Comparison of ENCODE assay signal across 19 cellular contexts in the genomic region with DNA sequence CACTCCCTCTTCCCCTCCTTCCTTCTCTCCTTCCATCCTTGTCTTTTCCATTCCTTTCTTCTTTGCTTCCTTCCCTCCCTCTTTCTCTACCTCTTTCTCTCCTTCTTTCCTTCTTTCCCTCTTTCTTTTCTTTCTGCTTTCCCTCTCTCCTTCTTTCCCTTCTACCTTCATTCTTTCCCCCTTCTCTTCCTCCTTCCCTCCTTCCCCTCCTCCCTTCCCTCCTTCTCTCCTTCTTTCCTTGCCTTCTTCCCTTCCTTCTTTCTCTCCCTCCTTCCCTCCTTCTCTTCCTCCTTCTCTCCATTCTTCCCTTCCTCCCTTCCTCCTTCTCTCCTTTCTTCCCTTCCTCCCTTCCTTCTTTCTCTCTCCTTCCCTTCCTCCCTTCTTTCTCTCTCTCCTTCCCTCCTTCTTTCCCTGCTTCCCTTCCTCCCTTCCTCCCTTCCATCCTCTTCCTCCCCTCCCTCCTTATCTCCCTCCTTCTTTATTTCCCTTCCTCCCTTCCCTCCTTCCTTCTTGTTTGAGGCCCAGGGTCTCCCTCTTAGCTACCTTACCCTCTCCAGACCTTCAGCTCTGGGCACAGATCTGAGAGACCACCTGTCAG.
DNase-seq lines count a peak whose midpoint lies in the region; ATAC-seq, FAIRE-seq and TF ChIP-seq lines count a peak whose summit lies in the region.
"Had no signal": no experiment of that assay in that cellular context is flagged by ENCODE, and none has a peak within 500 bp of the region (broad histone marks: within the 10 kb centered on the region; RNA-seq: fewer than 3 reads in every experiment).

No MANE protein-coding gene starts in this region.

- H3K23ac ChIP-seq in H9 (ENCODE audit: insufficient read length, low read depth, low read length) = no peak overlapping the region
- H3K23ac ChIP-seq in H1 (ENCODE audit: insufficient read length) = no peak overlapping the region
- no peak overlapping the region for H3K23ac ChIP-seq in neuronal stem cell (ENCODE audit: low read depth, low read length, poor library complexity)

- H3K27ac Mint-ChIP-seq in H9 = no peak overlapping the region
- H3K27ac Mint-ChIP-seq: CD4-positive, alpha-beta T cell had no signal

- H2AK5ac ChIP-seq in H9 (ENCODE audit: insufficient read length, low read length) (no peak overlapping the region), H1 (ENCODE audit: low read depth, low read length) (peak overlapping the region; percentile 83), neuronal stem cell (ENCODE audit: low read depth, low read length) (no peak overlapping the region)

- no peak overlapping the region for H2BK20ac ChIP-seq in H9 (ENCODE audit: low read depth, low read length, poor library complexity, severe bottlenecking)
- H2BK20ac ChIP-seq in H1 (ENCODE audit: low read length) = no peak overlapping the region

- DNase-seq in H9 (no peak), PC-3 (no peak), H1 (ENCODE audit: low read depth in 1 of 2, low spot score in 2 of 2) (no peak), neuronal stem cell (ENCODE audit: low spot score) (no peak), SIG-M5 (lab: John Stamatoyannopoulos, UW) (no peak), right cardiac atrium (no peak)
- no peak for DNase-seq in activated naive CD4-positive, alpha-beta T cell treated with anti-CD3 and anti-CD28 coated beads, Interleukin-2, amount 50 U/mL, for 16 hours
- DNase-seq: ACHN; AML-193; CD4-positive, alpha-beta T cell; GOT3 had no signal

- intact Hi-C loops in PC-3 (cut with micrococcal nuclease) (no loop called here), right cardiac atrium (cut with DNase I) (no loop called here)

- H3K4me1 Mint-ChIP-seq in H9 = peaks cover 7 to 25% of the 10 kb centered on the region in 2 experiments

- no peaks in the 10 kb centered on the region for H3K36me3 Mint-ChIP-seq in H9 (ENCODE audit: insufficient read depth in 1 of 3, low read depth in 3 of 3)

- H3K9me2 ChIP-seq in PC-3 (replicated peaks; ENCODE audit: low read length) = no peaks in the 10 kb centered on the region

- no peaks in the 10 kb centered on the region for H3K9me3 Mint-ChIP-seq in H9
- H3K9me3 Mint-ChIP-seq: CD4-positive, alpha-beta T cell had no signal

- peak overlapping the region; percentile 27 for H3K18ac ChIP-seq in H9 (ENCODE audit: insufficient read length, low read depth, low read length)
- H3K18ac ChIP-seq in H1 (ENCODE audit: extremely low read depth, low read length) = no peak overlapping the region
- H3K18ac ChIP-seq in neuronal stem cell (ENCODE audit: low read length) = no peak overlapping the region

- H3K36me3 ChIP-seq in PC-3 (ENCODE audit: low read depth, low read length) (no peaks in the 10 kb centered on the region), H1 (ENCODE audit: control insufficient read depth in 2 of 4, insufficient read depth in 4 of 4, low read length in 3 of 4) (no peaks in the 10 kb centered on the region), neuronal stem cell (replicated peaks in 1 of 2; ENCODE audit: control insufficient read depth in 2 of 2, insufficient read depth in 2 of 2, low read length in 2 of 2) (no peaks in the 10 kb centered on the region)
- H3K36me3 ChIP-seq: HAP-1 had no signal

- H4K91ac ChIP-seq in H9 (ENCODE audit: insufficient read length, low read depth, low read length) (no peak overlapping the region), H1 (replicated peaks; ENCODE audit: insufficient read length, low read length) (peak overlapping the region; percentile 75), neuronal stem cell (ENCODE audit: low read depth, low read length, poor library complexity) (no peak overlapping the region)

- ATAC-seq in PC-3 = no peak
- no peak for ATAC-seq in right cardiac atrium

- H3K27ac ChIP-seq in H9 (ENCODE audit: insufficient read length, low read depth, low read length) (no peak overlapping the region), PC-3 (ENCODE audit: low read length) (no peak overlapping the region), H1 (ENCODE audit: low read depth, low read length) (no peak overlapping the region), neuronal stem cell (replicated peaks; ENCODE audit: low read length) (no peak overlapping the region), right cardiac atrium (ENCODE audit: low read length) (no peak overlapping the region)
- H3K27ac ChIP-seq: C4-2B, KMS-11 had no signal

- H4K8ac ChIP-seq in H9 (replicated peaks; ENCODE audit: insufficient read length, low read depth, low read length) (no peak overlapping the region), H1 (ENCODE audit: extremely low read depth, insufficient read depth, low read length) (no peak overlapping the region), neuronal stem cell (ENCODE audit: low read depth, low read length) (no peak overlapping the region)

- no peak overlapping the region for H2AFZ ChIP-seq in H9 (ENCODE audit: low read length)
- no peak overlapping the region for H2AFZ ChIP-seq in PC-3 (ENCODE audit: low read length)
- H2AFZ ChIP-seq in H1 (ENCODE audit: low read length) = no peak overlapping the region
- H2AFZ ChIP-seq in neuronal stem cell (ENCODE audit: low read length) = no peak overlapping the region

- TF ChIP-seq EP300 in H1 (IDR thresholded peaks at IDR 0.05; ENCODE audit: borderline replicate concordance in 1 of 2, low read depth in 2 of 2, low read length in 2 of 2) = no peak

- H3K9ac ChIP-seq in H9 (ENCODE audit: extremely low read depth, insufficient read length, low read length) (no peak overlapping the region), PC-3 (ENCODE audit: low read length) (no peak overlapping the region), H1 (replicated peaks in 1 of 4; ENCODE audit: extremely low read depth in 1 of 4, low read depth in 3 of 4, low read length in 3 of 4) (no peak overlapping the region; a peak in 1 of 7 replicates), neuronal stem cell (ENCODE audit: low read depth, low read length, poor library complexity) (no peak overlapping the region)
- H3K9ac ChIP-seq: KMS-11 had no signal

- H3K4me2 ChIP-seq in H9 (ENCODE audit: insufficient read depth, insufficient read length, low read length) = no peak overlapping the region
- H3K4me2 ChIP-seq in PC-3 (ENCODE audit: low read length) = peak overlapping the region; percentile 76
- H3K4me2 ChIP-seq in H1 (ENCODE audit: insufficient read depth in 1 of 2, low read depth in 2 of 2, low read length in 2 of 2) = 0 out of 4 replicates have a peak overlapping the region, but pooled peaks of 1 of the 2 experiments have one; percentile 7
- no peak overlapping the region for H3K4me2 ChIP-seq in neuronal stem cell (ENCODE audit: insufficient read depth, low read length, poor library complexity, severe bottlenecking)
- H3K4me2 ChIP-seq: KMS-11 had no signal

- H3K4ac ChIP-seq in H9 (ENCODE audit: low read depth, low read length) (no peak overlapping the region), H1 (replicated peaks; ENCODE audit: insufficient read length, low read depth, low read length) (no peak overlapping the region), neuronal stem cell (ENCODE audit: low read length) (no peak overlapping the region)

- no peak overlapping the region for H3T11ph ChIP-seq in H9 (ENCODE audit: low read length)

- H2BK5ac ChIP-seq in H9 (ENCODE audit: insufficient read length, low read length) (no peak overlapping the region), H1 (ENCODE audit: low read depth, low read length) (peak overlapping the region; percentile 15; the same call in 1 of the 2 replicates), neuronal stem cell (ENCODE audit: low read length) (no peak overlapping the region)

- no peak overlapping the region for H4K5ac ChIP-seq in H9 (ENCODE audit: insufficient read length, low read depth, low read length)
- no peak overlapping the region for H4K5ac ChIP-seq in H1 (ENCODE audit: insufficient read length, low read depth, low read length)

- no peaks in the 10 kb centered on the region; the same call in 1 of the 2 replicates for H3K4me1 ChIP-seq in H9 (ENCODE audit: insufficient read depth, low read length)
- H3K4me1 ChIP-seq in PC-3 (ENCODE audit: insufficient read depth, low read length) = peaks cover 42% of the 10 kb centered on the region
- peaks cover 3 to 11% (median 6%) of the 10 kb centered on the region in 4 experiments for H3K4me1 ChIP-seq in H1 (replicated peaks in 1 of 4; ENCODE audit: control insufficient read depth in 3 of 4, insufficient read depth in 4 of 4, low read length in 3 of 4)
- peaks cover 0 to 6% of the 10 kb centered on the region in 2 donors for H3K4me1 ChIP-seq in neuronal stem cell (ENCODE audit: control insufficient read depth in 2 of 2, insufficient read depth in 1 of 2, low read depth in 1 of 2, low read length in 2 of 2)
- H3K4me1 ChIP-seq in right cardiac atrium (ENCODE audit: control insufficient read depth, insufficient read depth, low read length) = no peaks in the 10 kb centered on the region
- H3K4me1 ChIP-seq: HAP-1 had no signal

- H3K79me2 ChIP-seq in H9 (ENCODE audit: insufficient read depth, low read length) (no peaks in the 10 kb centered on the region), PC-3 (ENCODE audit: low read length) (no peaks in the 10 kb centered on the region), H1 (ENCODE audit: control insufficient read depth in 1 of 2, insufficient read depth in 2 of 2, low read length in 2 of 2) (no peaks in the 10 kb centered on the region)

- TF ChIP-seq RAD21 in H1 (IDR thresholded peaks at IDR 0.05 in 1 of 2, conservative IDR thresholded peaks at IDR 0.05 in 1 of 2; ENCODE audit: low read depth in 2 of 2, low read length in 2 of 2) = no peak

- CTCF ChIA-PET in PC-3 (lab: Charles Lee) = no interaction called here
- CTCF ChIA-PET in H1 (lab: Charles Lee; ENCODE audit: partially characterized antibody) = interaction anchor here (0.7 to 3.8 kb wide), 18 partner anchors 8 to 280 kb away, joined by 3 to 21 read pairs (median 4); no protein-coding TSS in a partner anchor

- TF ChIP-seq POLR2A in H1 (IDR thresholded peaks at IDR 0.05; ENCODE audit: control extremely low read depth in 1 of 2, low read depth in 2 of 2, low read length in 2 of 2) = no peak

- H2BK120ac ChIP-seq in H9 (ENCODE audit: low read depth, low read length, poor library complexity, severe bottlenecking) = no peak overlapping the region
- H2BK120ac ChIP-seq in H1 (replicated peaks; ENCODE audit: low read depth, low read length) = no peak overlapping the region
- no peak overlapping the region for H2BK120ac ChIP-seq in neuronal stem cell (ENCODE audit: low read depth, low read length)

- FAIRE-seq in H1 (lab: Jason Lieb, UNC) = no peak
- FAIRE-seq: A204.1, D721Med, GM12892, GM18507 had no signal

- TF ChIP-seq CTCF in H9 (conservative IDR thresholded peaks at IDR 0.05) (no peak), PC-3 (conservative IDR thresholded peaks at IDR 0.05; ENCODE audit: low read depth, low read length) (no peak), H1 (IDR thresholded peaks at IDR 0.05; ENCODE audit: control extremely low read depth in 1 of 3, insufficient read depth in 1 of 3, low read depth in 1 of 3, low read length in 3 of 3) (no peak)

- H2BK15ac ChIP-seq in H9 (ENCODE audit: low read depth, low read length) (no peak overlapping the region), H1 (ENCODE audit: low read length) (peak overlapping the region; percentile 20; the same call in 1 of the 2 replicates), neuronal stem cell (ENCODE audit: low read length) (no peak overlapping the region)

- BruUV-seq in PC-3 (replicated peaks; lab: Mats Ljungman, UMichigan) = no TSS peak

- peak overlapping the region; percentile 24; the same call in 1 of the 2 replicates for H3K4me3 ChIP-seq in PC-3 (ENCODE audit: low read length)
- H3K4me3 ChIP-seq in H1 (ENCODE audit: extremely low read depth in 1 of 4, insufficient read depth in 2 of 4, low read depth in 3 of 4, low read length in 4 of 4) = no peak overlapping the region
- no peak overlapping the region for H3K4me3 ChIP-seq in neuronal stem cell (ENCODE audit: low read length in 2 of 2)
- no peak overlapping the region for H3K4me3 ChIP-seq in right cardiac atrium (ENCODE audit: low read length)
- H3K4me3 ChIP-seq: HAP-1 had no signal

- H2BK12ac ChIP-seq in H9 (ENCODE audit: insufficient read length, low read depth, low read length) (peak overlapping the region; percentile 58), H1 (ENCODE audit: low read depth, low read length) (peak overlapping the region; percentile 45; the same call in 1 of the 2 replicates), neuronal stem cell (ENCODE audit: low read length) (peak overlapping the region; percentile 73)

- no peak overlapping the region; the same call in 1 of the 2 replicates for H3K14ac ChIP-seq in H9 (ENCODE audit: insufficient read depth, low read length)
- no peak overlapping the region for H3K14ac ChIP-seq in H1 (ENCODE audit: insufficient read length)
- H3K14ac ChIP-seq in neuronal stem cell (ENCODE audit: low read length) = no peak overlapping the region

- H3F3A ChIP-seq in PC-3 (ENCODE audit: low read length, unreplicated experiment) = no peaks in the 10 kb centered on the region

- H4K20me1 ChIP-seq in H9 (ENCODE audit: control insufficient read depth, insufficient read depth, insufficient read length) = no peaks in the 10 kb centered on the region
- H4K20me1 ChIP-seq in PC-3 (ENCODE audit: low read length) = no peaks in the 10 kb centered on the region
- H4K20me1 ChIP-seq in H1 (replicated peaks in 1 of 2; ENCODE audit: control insufficient read depth in 1 of 2, insufficient read depth in 2 of 2, low read length in 2 of 2) = no peaks in the 10 kb centered on the region

- no peak overlapping the region for H3K4me3 Mint-ChIP-seq in H9
- H3K4me3 Mint-ChIP-seq: CD4-positive, alpha-beta T cell had no signal

- no peaks in the 10 kb centered on the region for H3K23me2 ChIP-seq in H9 (ENCODE audit: insufficient read length, low read depth, low read length, poor library complexity, severe bottlenecking)
- H3K23me2 ChIP-seq in H1 (ENCODE audit: low read depth, low read length) = no peaks in the 10 kb centered on the region; the same call in 1 of the 2 replicates

- H3K27me3 Mint-ChIP-seq in H9 (ENCODE audit: low read depth) = peaks cover 10% of the 10 kb centered on the region
- H3K27me3 Mint-ChIP-seq: CD4-positive, alpha-beta T cell had no signal

- no peaks in the 10 kb centered on the region for H3K27me3 ChIP-seq in H9 (ENCODE audit: insufficient read depth, low read length)
- H3K27me3 ChIP-seq in PC-3 (ENCODE audit: low read length) = no peaks in the 10 kb centered on the region
- H3K27me3 ChIP-seq in H1 (replicated peaks in 1 of 4; ENCODE audit: control insufficient read depth in 3 of 4, extremely low read depth in 1 of 4, insufficient read depth in 3 of 4, low read length in 3 of 4) = no peaks in the 10 kb centered on the region; a peak in 1 of 7 replicates
- H3K27me3 ChIP-seq in neuronal stem cell (ENCODE audit: control insufficient read depth in 3 of 3, insufficient read depth in 3 of 3, low read depth in 1 of 3, low read length in 3 of 3) = peaks cover 0 to 20% (median 0%) of the 10 kb centered on the region in 3 experiments
- no peaks in the 10 kb centered on the region for H3K27me3 ChIP-seq in right cardiac atrium (ENCODE audit: control insufficient read depth, insufficient read depth)

- POLR2A ChIA-PET in PC-3 (lab: Charles Lee; ENCODE audit: unreplicated experiment) = no interaction called here
- POLR2A ChIA-PET in H1 (lab: Charles Lee; ENCODE audit: partially characterized antibody) = interaction anchor here (0.5 to 1.6 kb wide), 4 partner anchors 8 to 191 kb away, joined by 3 to 7 read pairs (median 4); no protein-coding TSS in a partner anchor

- H3K56ac ChIP-seq in H9 (ENCODE audit: insufficient read length, low read depth, low read length) = no peak overlapping the region
- H3K56ac ChIP-seq in H1 (replicated peaks; ENCODE audit: insufficient read length, low read depth, low read length) = no peak overlapping the region

- H3K79me1 ChIP-seq in H9 (ENCODE audit: insufficient read depth, low read depth, low read length, poor library complexity, severe bottlenecking) = no peaks in the 10 kb centered on the region
- H3K79me1 ChIP-seq in H1 (ENCODE audit: low read depth, low read length) = no peaks in the 10 kb centered on the region
- H3K79me1 ChIP-seq in neuronal stem cell (ENCODE audit: low read depth, low read length) = no peaks in the 10 kb centered on the region

- no peaks in the 10 kb centered on the region for H3K9me3 ChIP-seq in H9 (ENCODE audit: control insufficient read depth, low read depth, low read length)
- no peaks in the 10 kb centered on the region for H3K9me3 ChIP-seq in PC-3 (ENCODE audit: low read length)
- H3K9me3 ChIP-seq in H1 (ENCODE audit: insufficient read depth in 2 of 2, low read depth in 1 of 2, low read length in 1 of 2) = no peaks in the 10 kb centered on the region
- H3K9me3 ChIP-seq in neuronal stem cell (replicated peaks in 1 of 2; ENCODE audit: control insufficient read depth in 2 of 2, insufficient read depth in 1 of 2, low read depth in 1 of 2, low read length in 2 of 2) = no peaks in the 10 kb centered on the region
- H3K9me3 ChIP-seq in right cardiac atrium (ENCODE audit: control insufficient read depth, low read length) = no peaks in the 10 kb centered on the region
- H3K9me3 ChIP-seq: Caco-2, HAP-1 had no signal
